18 cellular contexts compared by ENCODE assay signal in the genomic region with DNA sequence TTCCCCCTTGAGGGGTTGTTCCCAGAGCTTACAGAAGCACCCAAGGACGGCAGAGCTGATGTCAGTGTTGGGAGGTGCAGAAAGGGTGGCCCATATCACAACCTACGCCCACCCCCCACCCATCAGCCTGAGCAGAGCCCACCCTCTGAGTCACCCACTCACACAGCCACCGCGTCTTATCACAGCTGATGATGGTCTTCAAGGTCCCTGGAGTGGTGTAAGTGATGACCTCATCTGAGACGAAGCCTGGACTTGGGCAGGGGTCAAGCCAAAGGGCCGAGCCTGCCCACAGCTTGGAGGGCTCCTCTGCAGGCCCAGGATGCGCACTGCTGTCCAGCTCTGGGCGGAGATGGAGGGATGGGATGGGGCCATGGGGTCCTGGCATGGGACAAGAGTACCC. TPM values are rescaled to one million over a fixed set of nuclear protein-coding genes. Genes with fewer than 3 reads are reported as not detected.
"Had no signal": no experiment of that assay in that cellular context is flagged by ENCODE, and none has a peak within 500 bp of the region (broad histone marks: within the 10 kb centered on the region; RNA-seq: fewer than 3 reads in every experiment).

No MANE protein-coding gene starts in this region.

- H3K27ac ChIP-seq: brain microvascular endothelial cell, SJSA1 had no signal

- H3K4me3 ChIP-seq: SJSA1, skin epidermis, tibial nerve had no signal

- H3K9me3 Mint-ChIP-seq: activated CD4-positive, alpha-beta T cell treated with anti-CD3 and anti-CD28 coated beads, Interleukin-2, amount 10 ng/mL, durations not matched to agents 24 days and 14 days; memory B cell; nephron progenitor cell had no signal

- H3K4me1 ChIP-seq: SJSA1 had no signal

- DNase-seq: activated CD4-positive, CD25-positive, alpha-beta regulatory T cell; activated CD8-positive, alpha-beta memory T cell treated with anti-CD3 and anti-CD28 coated beads, Interleukin-2, amount 50 U/mL, for 4 hours; activated effector memory CD4-positive, alpha-beta T cell treated with anti-CD3 and anti-CD28 coated beads, Interleukin-2, amount 50 U/mL, for 16 hours; brain microvascular endothelial cell; cerebellar nuclear complex; effector CD8-positive, alpha-beta T cell; stimulated activated CD4-positive, alpha-beta T cell treated with anti-CD3 and anti-CD28 coated beads, Interleukin-4, amount 100 ng/mL, for 4 hours; stimulated activated naive CD4-positive, alpha-beta T cell treated with Interleukin-2 at 50 U/mL for 16 hours had no signal

- H3K9me3 ChIP-seq: SJSA1, tibial nerve had no signal

- H3K36me3 ChIP-seq: brain microvascular endothelial cell, SJSA1, tibial nerve had no signal

- H3K4me3 Mint-ChIP-seq: activated CD4-positive, alpha-beta T cell treated with anti-CD3 and anti-CD28 coated beads, Interleukin-2, amount 10 ng/mL, durations not matched to agents 24 days and 14 days; activated CD8-positive, alpha-beta T cell treated with anti-CD3 and anti-CD28 coated beads, Interleukin-2, amount 10 ng/mL, durations not matched to agents 7 days and 5 days; activated naive CD8-positive, alpha-beta T cell; memory B cell; nephron progenitor cell had no signal

- H3K4me1 Mint-ChIP-seq: activated CD4-positive, alpha-beta T cell treated with anti-CD3 and anti-CD28 coated beads, Interleukin-2, amount 10 ng/mL, durations not matched to agents 24 days and 14 days had no signal

- H3K36me3 Mint-ChIP-seq: activated naive CD8-positive, alpha-beta T cell; memory B cell had no signal

- H3K27ac Mint-ChIP-seq: activated CD4-positive, alpha-beta T cell treated with anti-CD3 and anti-CD28 coated beads, Interleukin-2, amount 10 ng/mL, durations not matched to agents 24 days and 14 days; activated CD8-positive, alpha-beta T cell treated with anti-CD3 and anti-CD28 coated beads, Interleukin-2, amount 10 ng/mL, durations not matched to agents 7 days and 5 days; activated naive CD8-positive, alpha-beta T cell; memory B cell; nephron progenitor cell had no signal

RNA-seq across cellular contexts. Expression of a gene that starts 3.0 kb away (rescaled TPM):
- total RNA-seq: activated CD4-positive, alpha-beta T cell treated with anti-CD3 and anti-CD28 coated beads, Interleukin-2, amount 10 ng/mL, durations not matched to agents 24 days and 14 days; activated CD8-positive, alpha-beta T cell treated with anti-CD3 and anti-CD28 coated beads, Interleukin-2, amount 10 ng/mL, durations not matched to agents 7 days and 5 days; T-helper 2 cell treated with Interferon-gamma antibody and Interleukin-4, amounts not matched to agents 100 ng/mL and 5 ng/mL, for 36 hours had no signal
- polyA plus RNA-seq: keratinocyte had no signal
